In genomic region chr10:119355930-119356329, GRCh38 we compare ENCODE assay signal across 1 cellular context.
TF ChIP-seq lines count a peak whose summit lies in the region.

No MANE protein-coding gene starts in this region.

TF ChIP-seq in K562, 482 proteins besides CTCF, POLR2A, EP300 and RAD21 (continued from another document):
- TF ChIP-seq ZFP91 (CRISPR knock-in tag; IDR thresholded peaks at IDR 0.05), result no peak
- TF ChIP-seq CBX5 (IDR thresholded peaks at IDR 0.05; ENCODE audit: borderline replicate concordance, low read depth), result peak; percentile 90
- TF ChIP-seq TRIM28 (IDR thresholded peaks at IDR 0.05), result peak; percentile 86
